In the genomic region with DNA sequence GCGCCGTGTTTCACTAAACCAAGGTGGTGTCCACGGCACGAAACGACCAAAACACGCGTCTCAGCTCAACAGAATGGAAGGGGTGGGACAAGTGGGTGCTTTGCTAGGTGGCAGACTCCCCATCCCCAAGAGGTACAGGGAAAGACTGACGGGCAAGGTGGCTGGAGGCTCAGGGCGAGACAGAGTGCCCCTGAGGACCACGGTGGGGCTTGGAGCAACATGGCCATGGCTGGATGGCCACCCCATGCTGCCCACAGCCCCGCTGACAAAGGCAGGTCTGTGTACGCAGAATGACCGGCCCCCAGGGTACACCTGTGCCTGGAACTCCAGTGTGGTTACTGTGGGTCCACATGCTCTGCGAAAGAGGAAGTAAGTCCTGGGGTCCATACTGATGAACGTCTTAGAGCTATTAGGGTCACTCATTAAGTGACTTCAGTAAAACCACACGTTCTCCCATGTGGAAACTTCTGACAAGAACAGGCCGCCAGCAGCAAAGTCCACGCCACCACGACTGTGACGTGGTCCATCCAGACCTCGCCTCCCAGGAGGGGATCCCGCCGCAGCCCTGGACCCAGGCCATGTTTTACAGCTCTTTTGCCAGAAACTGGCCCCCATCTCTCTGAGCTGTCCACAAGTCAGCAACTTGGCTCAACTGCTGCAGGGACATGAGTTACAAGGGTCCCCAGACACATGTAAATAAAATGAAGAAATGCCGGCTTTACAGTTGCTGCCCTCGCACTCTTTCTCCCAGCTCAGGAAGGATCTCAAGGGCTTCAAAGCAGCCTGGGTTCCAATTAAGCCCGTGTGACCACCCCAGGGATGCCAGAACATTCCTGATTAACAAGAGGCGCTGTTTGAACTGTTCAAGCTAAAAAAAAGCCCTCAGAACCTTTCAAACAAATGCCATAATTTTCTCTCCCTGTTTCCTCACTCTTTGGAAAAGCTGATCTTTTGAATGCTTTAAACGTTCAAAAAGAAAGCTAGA, we compare ENCODE assay signal across 8 cellular contexts.
DNase-seq lines count a peak whose midpoint lies in the region; ATAC-seq, FAIRE-seq and TF ChIP-seq lines count a peak whose summit lies in the region.

No MANE protein-coding gene starts in this region.

- H3K4me1 ChIP-seq in heart left ventricle: peaks cover 0 to 20% (median 7%) of the 10 kb centered on the region in 12 donors

- peaks cover 0 to 5% (median 0%) of the 10 kb centered on the region in 9 donors for H3K36me3 ChIP-seq in heart left ventricle

- peak overlapping the region in 2 of 12 donors; percentile 25 to 53 for H3K27ac ChIP-seq in heart left ventricle

- intact Hi-C loops in heart left ventricle (cut with DNase I): no loop called here

- TF ChIP-seq CTCF in heart left ventricle (IDR thresholded peaks at IDR 0.05): no peak

- DNase-seq in GM12891 (ENCODE audit: insufficient read length, low spot score) (peak; percentile 68), heart left ventricle (peak in 1 of 5 donors; percentile 17), iPS-NIHi7 (ENCODE audit: extremely low spot score) (no peak), CD1c-positive myeloid dendritic cell (ENCODE audit: extremely low spot score) (no peak), DMS79 (lab: John Stamatoyannopoulos, UW) (no peak)
- DNase-seq in activated naive CD4-positive, alpha-beta T cell treated with Interleukin-2 at 50 U/mL for 16 hours: no peak

- H3K4me3 ChIP-seq in heart left ventricle: no peak overlapping the region

- no peaks in the 10 kb centered on the region for H3K9me3 ChIP-seq in heart left ventricle

- 81 to 92% (median 88%) methylated on average over 26 to 28 of the region's 28 CpGs for WGBS in heart left ventricle, 4 donors

- FAIRE-seq in GM12891 (lab: Jason Lieb, UNC): peak; percentile 78

- no peak for TF ChIP-seq POLR2A in GM12891 (IDR thresholded peaks at IDR 0.05; ENCODE audit: low read depth, low read length)
- TF ChIP-seq POLR2A in heart left ventricle (IDR thresholded peaks at IDR 0.05): no peak

- no peaks in the 10 kb centered on the region for H3K27me3 ChIP-seq in heart left ventricle

- ATAC-seq in GM21367 (IDR thresholded peaks at IDR 0.05; ENCODE audit: unreplicated experiment) (peak; percentile 70), HG03280 (IDR thresholded peaks at IDR 0.05; ENCODE audit: unreplicated experiment) (peak; percentile 90), heart left ventricle (peak in 3 of 4 donors; percentile 10 to 31 (median 24))

TF ChIP-seq in GM12891, 5 proteins besides CTCF, POLR2A, EP300 and RAD21:
- peak; percentile 57 for TF ChIP-seq SPI1 (IDR thresholded peaks at IDR 0.05; ENCODE audit: low read depth, low read length)
- no peak for TF ChIP-seq POLR2AphosphoS5 (IDR thresholded peaks at IDR 0.05; ENCODE audit: low read depth, low read length)
- TF ChIP-seq TAF1 (IDR thresholded peaks at IDR 0.05; ENCODE audit: low read depth, low read length): no peak
- TF ChIP-seq PAX5 (IDR thresholded peaks at IDR 0.05; ENCODE audit: insufficient read depth, low read length, severe bottlenecking): no peak
- TF ChIP-seq POU2F2 (IDR thresholded peaks at IDR 0.05; ENCODE audit: low read depth, low read length): 0 out of 2 replicates have a peak, but pooled peaks have one; percentile 46
TF ChIP-seq in GM12891: peak in this region for 2.

Comparison
In these comparisons a context has a peak if more than half of its experiments do, and no peak if none do; other contexts are left out.
1. ATAC-seq: peak in every context shown above with its lines; median percentile 90 in HG03280; 70 in GM21367; 24 in heart left ventricle.